2 cellular contexts compared by ENCODE assay signal in genomic region chr22:37260396-37260795, GRCh38.
TF ChIP-seq lines count a peak whose summit lies in the region.

No MANE protein-coding gene starts in this region.

TF ChIP-seq in HepG2, 621 proteins besides CTCF, POLR2A, EP300 and RAD21:
- TF ChIP-seq DR1 (CRISPR knock-in tag; IDR thresholded peaks at IDR 0.05) (no peak), CHD4 (IDR thresholded peaks at IDR 0.05; ENCODE audit: borderline replicate concordance, low read length) (no peak), PPARG (CRISPR knock-in tag; conservative IDR thresholded peaks at IDR 0.05) (no peak), ARNT2 (CRISPR knock-in tag; IDR thresholded peaks at IDR 0.05; ENCODE audit: low read depth) (no peak), ZBTB43 (CRISPR knock-in tag; conservative IDR thresholded peaks at IDR 0.05) (no peak), ZIK1 (CRISPR knock-in tag; IDR thresholded peaks at IDR 0.05; ENCODE audit: borderline replicate concordance, low read depth) (no peak)

TF ChIP-seq in endothelial cell of umbilical vein, 7 proteins besides CTCF, POLR2A, EP300 and RAD21:
- TF ChIP-seq EZH2 (IDR thresholded peaks at IDR 0.05; ENCODE audit: borderline replicate concordance, low read depth, low read length, severe bottlenecking) (no peak), FOS (IDR thresholded peaks at IDR 0.05; ENCODE audit: borderline replicate concordance, insufficient read depth, low read length) (no peak), JUN (IDR thresholded peaks at IDR 0.05; ENCODE audit: borderline replicate concordance, insufficient read depth, insufficient read length, low read depth) (no peak), MAX (IDR thresholded peaks at IDR 0.05; ENCODE audit: insufficient read depth, insufficient read length) (no peak), POLR2AphosphoS5 (IDR thresholded peaks at IDR 0.05; ENCODE audit: insufficient read depth, low read depth, low read length) (no peak)
